35 cellular contexts compared by ENCODE assay signal in genomic region chr1:237038211-237038610, GRCh38. TPM values are rescaled to one million over a fixed set of nuclear protein-coding genes. Genes with fewer than 3 reads are reported as not detected.
"Had no signal": no experiment of that assay in that cellular context is flagged by ENCODE, and none has a peak within 500 bp of the region (broad histone marks: within the 10 kb centered on the region; RNA-seq: fewer than 3 reads in every experiment).

No MANE protein-coding gene starts in this region.

- H3K27me3 ChIP-seq: cardiac muscle cell had no signal

- H3K9me3 ChIP-seq: adrenal gland, esophagus muscularis mucosa, gastroesophageal sphincter had no signal

- ATAC-seq: activated CD4-positive, CD25-positive, alpha-beta regulatory T cell treated with anti-CD3 and anti-CD28 coated beads, Interleukin-2, amount 50 U/mL, for 24 hours; activated CD8-positive, alpha-beta memory T cell treated with anti-CD3 and anti-CD28 coated beads, Interleukin-2, amount 10 ng/mL, durations not matched to agents 7 days and 5 days; activated CD8-positive, alpha-beta T cell treated with anti-CD3 and anti-CD28 coated beads, Interleukin-2, amount 10 ng/mL, durations not matched to agents 7 days and 5 days; activated naive CD8-positive, alpha-beta T cell treated with anti-CD3 and anti-CD28 coated beads, Interleukin-2, amount 50 U/mL, for 24 hours; effector memory CD8-positive, alpha-beta T cell; foreskin keratinocyte; gastroesophageal sphincter; T-helper 17 cell had no signal

- H3K27ac ChIP-seq: adrenal gland, breast epithelium, cardiac muscle cell, foreskin keratinocyte, WERI-Rb-1 had no signal

- H3K36me3 ChIP-seq: adrenal gland, breast epithelium, cardiac muscle cell, esophagus muscularis mucosa, gastroesophageal sphincter, WERI-Rb-1 had no signal

- H3K4me1 ChIP-seq: adrenal gland, foreskin keratinocyte had no signal

- H3K4me3 ChIP-seq: adrenal gland, breast epithelium, cardiac muscle cell, esophagus muscularis mucosa, gastroesophageal sphincter had no signal

- DNase-seq: activated B cell treated with CpG ODN at 0.5 μM for 24 hours; activated CD4-positive, alpha-beta memory T cell treated with anti-CD3 and anti-CD28 coated beads for 36 hours; activated CD8-positive, alpha-beta memory T cell treated with anti-CD3 and anti-CD28 coated beads, Interleukin-2, amount 10 ng/mL, durations not matched to agents 7 days and 5 days; activated CD8-positive, alpha-beta memory T cell treated with anti-CD3 and anti-CD28 coated beads, Interleukin-2, amount 50 U/mL, for 4 hours; activated CD8-positive, alpha-beta T cell treated with anti-CD3 and anti-CD28 coated beads, Interleukin-2, amount 10 ng/mL, durations not matched to agents 7 days and 5 days; activated effector memory CD4-positive, alpha-beta T cell treated with anti-CD3 and anti-CD28 coated beads, Interleukin-2, amount 50 U/mL, for 16 hours; activated naive CD4-positive, alpha-beta T cell treated with anti-CD3 and anti-CD28 coated beads for 36 hours; activated naive CD8-positive, alpha-beta T cell treated with anti-CD3 and anti-CD28 coated beads for 36 hours; activated naive CD8-positive, alpha-beta T cell treated with anti-CD3 and anti-CD28 coated beads, Interleukin-2, amount 50 U/mL, for 24 hours; activated T-cell treated with anti-CD3 and anti-CD28 coated beads, Interleukin-2, amount 50 U/mL, for 1 hour; activated T-cell treated with anti-CD3 and anti-CD28 coated beads, Interleukin-2, amount 50 U/mL, for 48 hours; adrenal gland; amygdala; aorta; central memory CD4-positive, alpha-beta T cell; cortex of kidney; dermis blood vessel endothelial cell; effector CD4-positive, alpha-beta T cell; effector memory CD8-positive, alpha-beta T cell; erythroblast; foreskin keratinocyte; T-helper 1 cell; T-helper 17 cell; T1000; WERI-Rb-1 had no signal

RNA-seq across cellular contexts. Expression of gene RYR2, which starts 3.8 kb away (rescaled TPM):
- total RNA-seq: activated B cell treated with CpG ODN at 0.5 μM for 24 hours; activated CD8-positive, alpha-beta T cell treated with anti-CD3 and anti-CD28 coated beads, Interleukin-2, amount 10 ng/mL, durations not matched to agents 7 days and 5 days; activated naive CD4-positive, alpha-beta T cell treated with anti-CD3 and anti-CD28 coated beads for 36 hours; activated naive CD8-positive, alpha-beta T cell treated with anti-CD3 and anti-CD28 coated beads for 36 hours; activated T-helper 1 cell treated with anti-CD3 and anti-CD28 coated beads, Interleukin-12 subunit alpha, Interleukin-12 subunit beta, Interleukin-2, Interleukin-4 antibody, amounts not matched to agents 30 ng/mL and 10 ng/mL and 1 ng/mL, durations not matched to agents 14 hours and 24 hours and 36 hours; foreskin keratinocyte had no signal
- polyA plus RNA-seq: foreskin keratinocyte had no signal

RNA-seq across cellular contexts. Expression of gene MT1HL1, which starts 34.0 kb away (rescaled TPM):
- total RNA-seq: activated B cell treated with CpG ODN at 0.5 μM for 24 hours; activated CD4-positive, alpha-beta memory T cell treated with anti-CD3 and anti-CD28 coated beads for 36 hours; activated CD4-positive, alpha-beta T cell treated with anti-CD3 and anti-CD28 coated beads, Interleukin-2, amount 10 ng/mL, durations not matched to agents 24 days and 14 days; activated CD8-positive, alpha-beta memory T cell treated with anti-CD3 and anti-CD28 coated beads for 36 hours; activated CD8-positive, alpha-beta memory T cell treated with anti-CD3 and anti-CD28 coated beads, Interleukin-2, amount 10 ng/mL, durations not matched to agents 7 days and 5 days; activated CD8-positive, alpha-beta T cell treated with anti-CD3 and anti-CD28 coated beads, Interleukin-2, amount 10 ng/mL, durations not matched to agents 7 days and 5 days; activated naive CD4-positive, alpha-beta T cell treated with anti-CD3 and anti-CD28 coated beads for 36 hours; activated naive CD8-positive, alpha-beta T cell treated with anti-CD3 and anti-CD28 coated beads for 36 hours; activated T-helper 1 cell treated with anti-CD3 and anti-CD28 coated beads, Interleukin-12 subunit alpha, Interleukin-12 subunit beta, Interleukin-2, Interleukin-4 antibody, amounts not matched to agents 30 ng/mL and 10 ng/mL and 1 ng/mL, durations not matched to agents 14 hours and 24 hours and 36 hours; activated T-helper 2 cell treated with anti-CD3 and anti-CD28 coated beads, Interferon-gamma antibody, Interleukin-2, Interleukin-4, amounts not matched to agents 10 μg/mL and 5 μg/mL and 100 μg/mL, durations not matched to agents 14 hours and 24 hours and 36 hours; adrenal gland; aorta; breast epithelium; cardiac muscle cell; cerebellum; dermis blood vessel endothelial cell; esophagus muscularis mucosa; foreskin keratinocyte; gastroesophageal sphincter; T-helper 17 cell had no signal
- polyA plus RNA-seq: adrenal gland, aorta, cardiac muscle cell, foreskin keratinocyte had no signal
